Comparison of ENCODE assay signal across 19 cellular contexts in genomic region chr17:33651631-33652030, GRCh38.
A peak's percentile ranks its signal among the peaks of the same experiment; 100 is the strongest.
DNase-seq lines count a peak whose midpoint lies in the region; ATAC-seq and TF ChIP-seq lines count a peak whose summit lies in the region.
"Had no signal": no experiment of that assay in that cellular context is flagged by ENCODE, and none has a peak within 500 bp of the region (broad histone marks: within the 10 kb centered on the region; RNA-seq: fewer than 3 reads in every experiment).

No MANE protein-coding gene starts in this region.

- H3K4me3 ChIP-seq in mammary epithelial cell (replicated peaks in 1 of 3; ENCODE audit: insufficient read depth in 1 of 3, low read depth in 2 of 3, low read length in 3 of 3) = no peak overlapping the region
- H3K4me3 ChIP-seq: adrenal gland, left lung had no signal

- no peaks in the 10 kb centered on the region for H3K36me3 ChIP-seq in mammary epithelial cell (ENCODE audit: insufficient read depth, low read length)
- H3K36me3 ChIP-seq: adrenal gland, left lung had no signal

- H3K9me3 Mint-ChIP-seq in MCF 10A (ENCODE audit: unreplicated experiment) = peaks cover 32% of the 10 kb centered on the region
- no peaks in the 10 kb centered on the region for H3K9me3 Mint-ChIP-seq in type B pancreatic cell
- no peaks in the 10 kb centered on the region for H3K9me3 Mint-ChIP-seq in glutamatergic neuron (ENCODE audit: unreplicated experiment)
- H3K9me3 Mint-ChIP-seq: stimulated activated naive CD8-positive, alpha-beta T cell treated with anti-CD3 and anti-CD28 coated beads, Interleukin-15, amount 100 ng/mL, for 72 hours had no signal

- TF ChIP-seq CTCF in mammary epithelial cell (conservative IDR thresholded peaks at IDR 0.05 in 1 of 2, IDR thresholded peaks at IDR 0.05 in 1 of 2; ENCODE audit: extremely low read depth in 1 of 2, insufficient read depth in 1 of 2, low read depth in 1 of 2, low read length in 2 of 2) (no peak), MCF 10A (IDR thresholded peaks at IDR 0.05; ENCODE audit: unreplicated experiment) (no peak), foreskin keratinocyte (conservative IDR thresholded peaks at IDR 0.05) (peak; percentile 44), type B pancreatic cell (conservative IDR thresholded peaks at IDR 0.05) (peak; percentile 42), glutamatergic neuron (IDR thresholded peaks at IDR 0.05; ENCODE audit: partially characterized antibody, unreplicated experiment) (no peak)

- no peaks in the 10 kb centered on the region for H3K79me2 ChIP-seq in mammary epithelial cell (ENCODE audit: insufficient read depth, low read length)

- no peaks in the 10 kb centered on the region for H3K9me3 ChIP-seq in mammary epithelial cell (replicated peaks; ENCODE audit: insufficient read depth, low read length)
- H3K9me3 ChIP-seq: adrenal gland, left lung had no signal

- no peaks in the 10 kb centered on the region for H3K36me3 Mint-ChIP-seq in MCF 10A (ENCODE audit: insufficient read depth, unreplicated experiment)
- H3K36me3 Mint-ChIP-seq in type B pancreatic cell = no peaks in the 10 kb centered on the region
- H3K36me3 Mint-ChIP-seq in glutamatergic neuron (ENCODE audit: unreplicated experiment) = no peaks in the 10 kb centered on the region
- H3K36me3 Mint-ChIP-seq: CD8-positive, alpha-beta memory T cell; IgD-negative memory B cell had no signal

- H3K27me3 Mint-ChIP-seq in MCF 10A (ENCODE audit: insufficient read depth, unreplicated experiment) (no peaks in the 10 kb centered on the region), type B pancreatic cell (peaks cover 44% of the 10 kb centered on the region), glutamatergic neuron (ENCODE audit: unreplicated experiment) (peaks cover 5% of the 10 kb centered on the region)

- BruUV-seq in mammary epithelial cell (replicated peaks; lab: Mats Ljungman, UMichigan) (no TSS peak), MCF 10A (replicated peaks; lab: Mats Ljungman, UMichigan) (no TSS peak)

- ATAC-seq in foreskin keratinocyte (no peak), HG02642 (IDR thresholded peaks at IDR 0.05; ENCODE audit: poor library complexity, unreplicated experiment) (no peak)
- ATAC-seq: left lung; sciatic nerve; stimulated activated naive CD8-positive, alpha-beta T cell treated with anti-CD3 and anti-CD28 coated beads, Interleukin-15, amount 100 ng/mL, for 72 hours had no signal

- no peaks in the 10 kb centered on the region for H3K4me1 ChIP-seq in mammary epithelial cell (ENCODE audit: insufficient read depth, low read length)
- no peaks in the 10 kb centered on the region for H3K4me1 ChIP-seq in foreskin keratinocyte
- H3K4me1 ChIP-seq: adrenal gland, left lung had no signal

- intact Hi-C loops in mammary epithelial cell (cut with micrococcal nuclease) (no loop called here), MCF 10A (cut with micrococcal nuclease) (no loop called here)

- no peak overlapping the region for H3K4me3 Mint-ChIP-seq in MCF 10A (ENCODE audit: unreplicated experiment)
- no peak overlapping the region for H3K4me3 Mint-ChIP-seq in type B pancreatic cell
- H3K4me3 Mint-ChIP-seq in glutamatergic neuron (ENCODE audit: unreplicated experiment) = no peak overlapping the region
- H3K4me3 Mint-ChIP-seq: CD8-positive, alpha-beta memory T cell; IgD-negative memory B cell; stimulated activated naive CD8-positive, alpha-beta T cell treated with anti-CD3 and anti-CD28 coated beads, Interleukin-15, amount 100 ng/mL, for 72 hours had no signal

- H2AFZ ChIP-seq in mammary epithelial cell (ENCODE audit: low read depth, low read length) = no peak overlapping the region

- 65% methylated on average over 5 of the region's 5 CpGs for WGBS in mammary epithelial cell (ENCODE audit: low coverage, missing lambda C conversion rate)

- no peak overlapping the region for H3K4me2 ChIP-seq in mammary epithelial cell (ENCODE audit: insufficient read depth, low read depth, low read length)

- no peaks in the 10 kb centered on the region for H3K4me1 Mint-ChIP-seq in MCF 10A (ENCODE audit: insufficient read depth, unreplicated experiment)
- H3K4me1 Mint-ChIP-seq in type B pancreatic cell (ENCODE audit: unreplicated experiment) = peaks cover 4% of the 10 kb centered on the region
- peaks cover 9% of the 10 kb centered on the region for H3K4me1 Mint-ChIP-seq in glutamatergic neuron (ENCODE audit: low read depth, unreplicated experiment)
- H3K4me1 Mint-ChIP-seq: CD8-positive, alpha-beta memory T cell; stimulated activated naive CD8-positive, alpha-beta T cell treated with anti-CD3 and anti-CD28 coated beads, Interleukin-15, amount 100 ng/mL, for 72 hours had no signal

- CTCF ChIA-PET in mammary epithelial cell (lab: Charles Lee; ENCODE audit: low non-redundant PET) (interaction anchor here (0.7 kb wide), 1 partner anchor 614 kb away, joined by 3 read pairs; no protein-coding TSS in a partner anchor), MCF 10A (lab: Yijun Ruan, JAX) (interaction anchor here (0.7 kb wide), 1 partner anchor 148 kb away, joined by 3 read pairs; no protein-coding TSS in a partner anchor)

- H4K20me1 ChIP-seq in mammary epithelial cell (ENCODE audit: insufficient read depth, low read length) = no peaks in the 10 kb centered on the region

- DNase-seq in mammary epithelial cell (peak; percentile 2), MCF 10A (ENCODE audit: unreplicated experiment) (no peak), SK-MEL-5 (ENCODE audit: low read depth, low spot score) (peak; percentile 17), foreskin keratinocyte (peak; percentile 2 to 4), type B pancreatic cell (ENCODE audit: extremely low spot score, unreplicated experiment) (no peak), glutamatergic neuron (no peak)
- DNase-seq in activated naive CD4-positive, alpha-beta T cell treated with Interleukin-2 at 50 U/mL for 16 hours = no peak
- DNase-seq: adrenal gland; CD8-positive, alpha-beta memory T cell; DMS79 treated with DMSO at 0.1 percent for 48 hours; hypothalamus; left lung; NCI-H1105 treated with DMSO at 0.1 percent for 48 hours; NCI-H2171 treated with DMSO at 0.1 percent for 48 hours; occipital lobe; stimulated activated naive CD8-positive, alpha-beta T cell treated with anti-CD3 and anti-CD28 coated beads, Interleukin-15, amount 100 ng/mL, for 72 hours had no signal

- H3K27ac Mint-ChIP-seq in MCF 10A (ENCODE audit: low read depth, unreplicated experiment) = no peak overlapping the region
- no peak overlapping the region for H3K27ac Mint-ChIP-seq in type B pancreatic cell
- no peak overlapping the region for H3K27ac Mint-ChIP-seq in glutamatergic neuron (ENCODE audit: unreplicated experiment)
- H3K27ac Mint-ChIP-seq: CD8-positive, alpha-beta memory T cell; IgD-negative memory B cell; stimulated activated naive CD8-positive, alpha-beta T cell treated with anti-CD3 and anti-CD28 coated beads, Interleukin-15, amount 100 ng/mL, for 72 hours had no signal

- in situ Hi-C loops in mammary epithelial cell (cut with MboI; ENCODE audit: low sequenced_read_pairs in 2 of 2) (no loop called here), SK-MEL-5 (cut with HindIII; ENCODE audit: low pct_unique_long_range_greater_than_20kb, low sequenced_read_pairs) (no loop called here)

- POLR2A ChIA-PET in MCF 10A (lab: Yijun Ruan, JAX) = no interaction called here

- H3K27me3 ChIP-seq in mammary epithelial cell (ENCODE audit: insufficient read depth, low read length) (no peaks in the 10 kb centered on the region), foreskin keratinocyte (no peaks in the 10 kb centered on the region)
- H3K27me3 ChIP-seq: adrenal gland had no signal

- H3K27ac ChIP-seq in mammary epithelial cell (ENCODE audit: insufficient read depth, low read depth, low read length) (no peak overlapping the region), foreskin keratinocyte (no peak overlapping the region)
- H3K27ac ChIP-seq: adrenal gland, left lung had no signal

- H3K9ac ChIP-seq in mammary epithelial cell (ENCODE audit: insufficient read depth, low read length) = no peak overlapping the region

- dilution Hi-C loops in mammary epithelial cell (cut with HindIII; ENCODE audit: low sequenced_read_pairs) = no loop called here

Comparison
In these comparisons a context has a peak if more than half of its experiments do, and no peak if none do; other contexts are left out.
1. DNase-seq: peak in mammary epithelial cell (single experiment), SK-MEL-5 (single experiment) and foreskin keratinocyte (2 of 2); none in MCF 10A (single experiment), type B pancreatic cell (single experiment), activated naive CD4-positive, alpha-beta T cell treated with Interleukin-2 at 50 U/mL for 16 hours (single experiment) and glutamatergic neuron (single experiment).
2. CTCF ChIP-seq: peak in foreskin keratinocyte (single experiment) and type B pancreatic cell (single experiment); none in mammary epithelial cell (0 of 2), MCF 10A (single experiment) and glutamatergic neuron (single experiment).